ENCODE assay signal across 8 cellular contexts in genomic region chr3:38627956-38628355, GRCh38. TPM values are rescaled to one million over a fixed set of nuclear protein-coding genes. Genes with fewer than 3 reads are reported as not detected.
DNase-seq lines count a peak whose midpoint lies in the region; ATAC-seq and TF ChIP-seq lines count a peak whose summit lies in the region.

No MANE protein-coding gene starts in this region.

- H3K27me3 ChIP-seq in neuronal stem cell (ENCODE audit: control insufficient read depth in 3 of 3, insufficient read depth in 3 of 3, low read depth in 1 of 3, low read length in 3 of 3), result peaks cover 0 to 57% (median 0%) of the 10 kb centered on the region in 3 experiments

- peak; percentile 34 to 57 for ATAC-seq in activated naive CD4-positive, alpha-beta T cell treated with anti-CD3 and anti-CD28 coated beads, Interleukin-2, amount 50 U/mL, for 72 hours
- no peak for ATAC-seq in GM21717 (IDR thresholded peaks at IDR 0.05; ENCODE audit: unreplicated experiment)

- POLR2A ChIA-PET in RWPE1 (lab: Yijun Ruan, JAX; ENCODE audit: low non-redundant PET), result no interaction called here

- no peaks in the 10 kb centered on the region for H3K36me3 Mint-ChIP-seq in activated naive CD4-positive, alpha-beta T cell treated with anti-CD3 and anti-CD28 coated beads, Interleukin-2, amount 50 U/mL, for 72 hours

- H3K9me3 Mint-ChIP-seq in activated naive CD4-positive, alpha-beta T cell treated with anti-CD3 and anti-CD28 coated beads, Interleukin-2, amount 50 U/mL, for 72 hours, result no peaks in the 10 kb centered on the region

- no peak overlapping the region for H2BK120ac ChIP-seq in neuronal stem cell (ENCODE audit: low read depth, low read length)

- peak overlapping the region; percentile 48 for H4K8ac ChIP-seq in neuronal stem cell (ENCODE audit: low read depth, low read length)

- H4K91ac ChIP-seq in neuronal stem cell (ENCODE audit: low read depth, low read length, poor library complexity), result no peak overlapping the region

- H3K27ac ChIP-seq in neuronal stem cell (replicated peaks; ENCODE audit: low read length), result no peak overlapping the region
- no peak overlapping the region for H3K27ac ChIP-seq in RWPE1

- no peak overlapping the region for H3K9ac ChIP-seq in neuronal stem cell (ENCODE audit: low read depth, low read length, poor library complexity)

- CTCF ChIA-PET in RWPE1 (lab: Yijun Ruan, JAX), result no interaction called here

- no peak overlapping the region for H3K4me3 ChIP-seq in neuronal stem cell (ENCODE audit: low read length in 2 of 2)

- no peak overlapping the region for H2AFZ ChIP-seq in neuronal stem cell (ENCODE audit: low read length)

- no peaks in the 10 kb centered on the region for H3K79me1 ChIP-seq in neuronal stem cell (ENCODE audit: low read depth, low read length)

- H3K9me3 ChIP-seq in neuronal stem cell (replicated peaks in 1 of 2; ENCODE audit: control insufficient read depth in 2 of 2, insufficient read depth in 1 of 2, low read depth in 1 of 2, low read length in 2 of 2), result no peaks in the 10 kb centered on the region

- H2BK12ac ChIP-seq in neuronal stem cell (ENCODE audit: low read length), result no peak overlapping the region

- H3K27ac Mint-ChIP-seq in activated naive CD4-positive, alpha-beta T cell treated with anti-CD3 and anti-CD28 coated beads, Interleukin-2, amount 50 U/mL, for 72 hours, result no peak overlapping the region

- H3K36me3 ChIP-seq in neuronal stem cell (replicated peaks in 1 of 2; ENCODE audit: control insufficient read depth in 2 of 2, insufficient read depth in 2 of 2, low read length in 2 of 2), result no peaks in the 10 kb centered on the region

- H3K4me1 ChIP-seq in neuronal stem cell (ENCODE audit: control insufficient read depth in 2 of 2, insufficient read depth in 1 of 2, low read depth in 1 of 2, low read length in 2 of 2), result peaks cover 0 to 15% of the 10 kb centered on the region in 2 donors

- no peak overlapping the region for H3K14ac ChIP-seq in neuronal stem cell (ENCODE audit: low read length)

- H2AK5ac ChIP-seq in neuronal stem cell (ENCODE audit: low read depth, low read length), result no peak overlapping the region

- H3K4me2 ChIP-seq in neuronal stem cell (ENCODE audit: insufficient read depth, low read length, poor library complexity, severe bottlenecking), result no peak overlapping the region

- WGBS in neuronal stem cell (ENCODE audit: extremely low coverage in 2 of 2, insufficient read length in 2 of 2, insufficient replicate concordance in 1 of 2), 2 donors, result no CpG with 5 or more reads among the region's 4 CpGs

- H2BK5ac ChIP-seq in neuronal stem cell (ENCODE audit: low read length), result no peak overlapping the region

- no peak; the same call in 1 of the 2 replicates for TF ChIP-seq CTCF in RWPE1 (conservative IDR thresholded peaks at IDR 0.05; ENCODE audit: low read depth)

- no peak overlapping the region for H3K4ac ChIP-seq in neuronal stem cell (ENCODE audit: low read length)

- peak overlapping the region; percentile 25 for H3K23ac ChIP-seq in neuronal stem cell (ENCODE audit: low read depth, low read length, poor library complexity)

- no peak overlapping the region for H2BK15ac ChIP-seq in neuronal stem cell (ENCODE audit: low read length)

- DNase-seq in activated T-cell treated with anti-CD3 and anti-CD28 coated beads for 48 hours (ENCODE audit: low read depth) (peak; percentile 19), HT1080 (ENCODE audit: low read depth) (peak; percentile 27), neuronal stem cell (ENCODE audit: low spot score) (peak; percentile 41), dedifferentiated amniotic fluid mesenchymal stem cell (ENCODE audit: extremely low spot score) (no peak), RWPE1 (ENCODE audit: low spot score) (no peak)
- no peak for DNase-seq in activated T-cell treated with anti-CD3 and anti-CD28 coated beads, Interleukin-2, amount 50 U/mL, for 1 hour
- DNase-seq in activated naive CD4-positive, alpha-beta T cell treated with anti-CD3 and anti-CD28 coated beads, Interleukin-2, amount 50 U/mL, for 72 hours (ENCODE audit: low spot score in 2 of 2), result peak in 1 of 2 donors; percentile 37

- H3K18ac ChIP-seq in neuronal stem cell (ENCODE audit: low read length), result peak overlapping the region; percentile 69

RNA-seq across cellular contexts. Expression of gene SCN5A, which starts 21.5 kb away (rescaled TPM):
- total RNA-seq in HT1080 (2014; rRNA removed; shearing (Covaris generic)), result 5.9 and 6.5 TPM in 2 replicates
- 2.0 and 3.5 TPM in 2 replicates for polyA plus RNA-seq in HT1080 (2015; cell fraction: cytosol; rRNA removed)
- 1.9 and 2.9 TPM in 2 replicates for polyA plus RNA-seq in HT1080 (2015; cell fraction: nucleus; rRNA removed)
- total RNA-seq in activated naive CD4-positive, alpha-beta T cell treated with anti-CD3 and anti-CD28 coated beads, Interleukin-2, amount 50 U/mL, for 72 hours, result under 1 TPM; 0.18 to 0.66 TPM
- polyA plus RNA-seq in neuronal stem cell (2013, experiment 1 of 2), result 1.3 TPM
- polyA plus RNA-seq in neuronal stem cell (2013, experiment 2 of 2), result 1.5 TPM

Comparison
In these comparisons a context has a peak if more than half of its experiments do, and no peak if none do; other contexts are left out.
1. DNase-seq: peak in activated T-cell treated with anti-CD3 and anti-CD28 coated beads for 48 hours (single experiment), HT1080 (single experiment) and neuronal stem cell (single experiment); none in activated T-cell treated with anti-CD3 and anti-CD28 coated beads, Interleukin-2, amount 50 U/mL, for 1 hour (single experiment), dedifferentiated amniotic fluid mesenchymal stem cell (single experiment) and RWPE1 (single experiment).